25 cellular contexts compared by ENCODE assay signal in the genomic region with DNA sequence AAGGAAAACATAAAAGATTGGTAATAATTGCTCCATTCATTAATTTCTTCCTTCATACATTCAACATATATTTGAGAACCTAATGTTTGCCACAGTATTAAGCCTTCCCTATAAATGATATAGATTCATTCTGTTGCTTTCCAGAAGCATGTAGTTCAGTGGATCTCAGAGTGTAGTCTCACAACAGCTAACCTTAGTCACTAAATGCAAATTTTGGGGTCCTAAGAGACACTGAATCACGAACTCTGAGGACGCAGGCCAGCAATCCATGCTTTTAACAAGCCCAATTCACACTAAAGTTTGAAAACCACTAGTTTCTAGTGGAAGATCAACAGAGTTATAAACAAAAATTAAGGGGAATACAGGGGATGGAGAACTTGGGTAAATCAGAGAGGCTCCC.
"Had no signal": no experiment of that assay in that cellular context is flagged by ENCODE, and none has a peak within 500 bp of the region (broad histone marks: within the 10 kb centered on the region; RNA-seq: fewer than 3 reads in every experiment).

No MANE protein-coding gene starts in this region.

- ATAC-seq: esophagus mucosa; naive thymus-derived CD4-positive, alpha-beta T cell; upper lobe of right lung had no signal

- H3K9ac ChIP-seq: neural progenitor cell had no signal

- H3K9me3 ChIP-seq: sigmoid colon, thyroid gland, upper lobe of right lung had no signal

- H3K9me3 Mint-ChIP-seq: activated naive CD4-positive, alpha-beta T cell treated with anti-CD3 and anti-CD28 coated beads, Interleukin-2, amount 10 ng/mL, durations not matched to agents 7 days and 5 days; dendritic cell treated with granulocyte-macrophage colony-stimulating factor and Interleukin-4, amounts not matched to agents 40 ng/mL and 50 ng/mL, for 4 days; naive thymus-derived CD4-positive, alpha-beta T cell; neural progenitor cell had no signal

- H3K36me3 ChIP-seq: neural progenitor cell had no signal

- H3K4me3 Mint-ChIP-seq: activated naive CD4-positive, alpha-beta T cell treated with anti-CD3 and anti-CD28 coated beads, Interleukin-2, amount 10 ng/mL, durations not matched to agents 7 days and 5 days; dendritic cell treated with granulocyte-macrophage colony-stimulating factor and Interleukin-4, amounts not matched to agents 40 ng/mL and 50 ng/mL, for 4 days; naive thymus-derived CD4-positive, alpha-beta T cell; neural progenitor cell had no signal

- DNase-seq: activated CD4-positive, alpha-beta T cell treated with anti-CD3 and anti-CD28 coated beads for 1 hour; activated CD8-positive, alpha-beta memory T cell treated with anti-CD3 and anti-CD28 coated beads for 24 hours; activated CD8-positive, alpha-beta memory T cell treated with anti-CD3 and anti-CD28 coated beads, Interleukin-2, amount 50 U/mL, for 4 hours; activated effector memory CD4-positive, alpha-beta T cell treated with anti-CD3 and anti-CD28 coated beads, Interleukin-2, amount 50 U/mL, for 16 hours; activated naive CD4-positive, alpha-beta T cell treated with anti-CD3 and anti-CD28 coated beads, Interleukin-2, amount 10 ng/mL, durations not matched to agents 7 days and 5 days; amygdala; effector CD8-positive, alpha-beta T cell; foreskin melanocyte; kidney; naive thymus-derived CD4-positive, alpha-beta T cell; retina; sigmoid colon; stimulated activated CD4-positive, alpha-beta T cell treated with anti-CD3 and anti-CD28 coated beads, Interleukin-15, amount 100 ng/mL, for 24 hours; stimulated activated CD4-positive, alpha-beta T cell treated with anti-CD3 and anti-CD28 coated beads, Interleukin-2, amount 100 ng/mL, for 48 hours; stimulated activated CD8-positive, alpha-beta memory T cell treated with anti-CD3 and anti-CD28 coated beads, Interleukin-4, amount 100 ng/mL, for 48 hours; stimulated activated naive CD4-positive, alpha-beta T cell treated with Interleukin-2 at 50 U/mL for 16 hours; thyroid gland; upper lobe of right lung had no signal

- H3K27me3 ChIP-seq: cardiac muscle cell, neural progenitor cell, sigmoid colon, thyroid gland, upper lobe of right lung had no signal

- H3K4me1 ChIP-seq: neural progenitor cell, sigmoid colon, thyroid gland, upper lobe of right lung had no signal

- H3K27ac ChIP-seq: cardiac muscle cell, neural progenitor cell, sigmoid colon, thyroid gland, upper lobe of right lung, VCaP had no signal

- H3K27me3 Mint-ChIP-seq: activated naive CD4-positive, alpha-beta T cell treated with anti-CD3 and anti-CD28 coated beads, Interleukin-2, amount 10 ng/mL, durations not matched to agents 7 days and 5 days; dendritic cell treated with granulocyte-macrophage colony-stimulating factor and Interleukin-4, amounts not matched to agents 40 ng/mL and 50 ng/mL, for 4 days; naive thymus-derived CD4-positive, alpha-beta T cell had no signal

- H3K27ac Mint-ChIP-seq: activated naive CD4-positive, alpha-beta T cell treated with anti-CD3 and anti-CD28 coated beads, Interleukin-2, amount 10 ng/mL, durations not matched to agents 7 days and 5 days; dendritic cell treated with granulocyte-macrophage colony-stimulating factor and Interleukin-4, amounts not matched to agents 40 ng/mL and 50 ng/mL, for 4 days; neural progenitor cell had no signal

- H3K4me3 ChIP-seq: cardiac muscle cell, lung, neural progenitor cell, sigmoid colon, smooth muscle cell, thyroid gland, upper lobe of right lung had no signal
